In the genomic region with DNA sequence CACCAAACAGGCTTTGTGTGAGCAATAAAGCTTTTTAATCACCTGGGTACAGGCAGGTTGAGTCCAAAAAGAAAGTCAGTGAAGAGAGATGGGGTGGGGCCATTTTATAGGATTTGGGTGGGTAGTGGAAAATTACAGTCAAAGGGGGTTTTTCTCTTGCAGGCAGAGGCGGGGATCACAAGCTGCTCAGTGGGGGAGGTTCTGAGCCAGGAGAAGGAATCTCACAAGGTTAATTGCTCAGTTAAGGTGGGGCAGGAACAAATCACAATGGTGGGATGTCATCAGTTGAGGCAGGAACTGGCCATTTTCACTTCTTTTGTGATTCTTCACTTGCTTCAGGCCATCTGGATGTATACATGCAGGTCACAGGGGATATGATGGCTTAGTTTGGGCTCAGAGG, we compare ENCODE assay signal across 2 cellular contexts.
A peak's percentile ranks its signal among the peaks of the same experiment; 100 is the strongest.
DNase-seq lines count a peak whose midpoint lies in the region; TF ChIP-seq lines count a peak whose summit lies in the region.
"Not testable (repeated sequence)": the region's sequence is repeated elsewhere in the genome, so short reads cannot be mapped to it uniquely, and the experiment has no call there.

No MANE protein-coding gene starts in this region.

- not testable (repeated sequence) for H2BK120ac ChIP-seq in mesendoderm (ENCODE audit: low read depth, low read length)

- H3K23ac ChIP-seq in mesendoderm (ENCODE audit: low read length): not testable (repeated sequence)

- H3K36me3 Mint-ChIP-seq in endodermal cell (ENCODE audit: low read depth): not testable (repeated sequence)

- not testable (repeated sequence) for H3K4me3 ChIP-seq in endodermal cell (ENCODE audit: low read length); mesendoderm (ENCODE audit: low read length)

- DNase-seq in endodermal cell (peak; percentile 50), mesendoderm (peak; percentile 51)

- H3K36me3 ChIP-seq in endodermal cell (ENCODE audit: control insufficient read depth, insufficient read depth, low read length); mesendoderm (ENCODE audit: control insufficient read depth, insufficient read depth, low read length): not testable (repeated sequence)

- not testable (repeated sequence) for H3K79me1 ChIP-seq in mesendoderm (ENCODE audit: low read length)

- H3K56ac ChIP-seq in mesendoderm (ENCODE audit: low read length): not testable (repeated sequence)

- H3K4me2 ChIP-seq in mesendoderm (ENCODE audit: low read length): not testable (repeated sequence)

- H4K8ac ChIP-seq in mesendoderm (ENCODE audit: low read depth, low read length): not testable (repeated sequence)

- not testable (repeated sequence) for H2BK15ac ChIP-seq in mesendoderm (replicated peaks; ENCODE audit: low read depth)

- peaks cover 23% of the 10 kb centered on the region for H3K9me3 ChIP-seq in endodermal cell (ENCODE audit: control insufficient read depth, low read length)

- H3K18ac ChIP-seq in mesendoderm (ENCODE audit: low read length): not testable (repeated sequence)

- not testable (repeated sequence) for H3K27me3 ChIP-seq in endodermal cell (ENCODE audit: control insufficient read depth, insufficient read depth, low read length, poor library complexity, severe bottlenecking); mesendoderm (ENCODE audit: insufficient read depth, low read length, poor library complexity)

- H3K9me3 Mint-ChIP-seq in endodermal cell: not testable (repeated sequence)

- H3K79me2 ChIP-seq in mesendoderm (ENCODE audit: control insufficient read depth, insufficient read depth, low read length): not testable (repeated sequence)

- H3K27ac ChIP-seq in endodermal cell (ENCODE audit: low read depth, low read length); mesendoderm (ENCODE audit: low read depth, low read length): not testable (repeated sequence)

- H2AK5ac ChIP-seq in mesendoderm (ENCODE audit: low read length): not testable (repeated sequence)

- not testable (repeated sequence) for H3K4me1 ChIP-seq in endodermal cell (ENCODE audit: control insufficient read depth, insufficient read depth, low read length); mesendoderm (ENCODE audit: control insufficient read depth, low read depth, low read length)

- not testable (repeated sequence) for H3K27me3 Mint-ChIP-seq in endodermal cell (ENCODE audit: insufficient read depth)

- not testable (repeated sequence) for TF ChIP-seq CTCF in endodermal cell (conservative IDR thresholded peaks at IDR 0.05)

- H2BK5ac ChIP-seq in mesendoderm (ENCODE audit: low read length): not testable (repeated sequence)

- H3K27ac Mint-ChIP-seq in endodermal cell: not testable (repeated sequence)

- 86 to 95% methylated on average over 1 of the region's 1 CpG for whole genome bisulfite sequencing in endodermal cell (ENCODE audit: insufficient coverage in 1 of 2, insufficient read length in 1 of 2), 2 experiments
- no CpG with 5 or more reads among the region's 1 CpG for WGBS in mesendoderm (ENCODE audit: extremely low coverage, insufficient coverage, low lambda C conversion rate)

- not testable (repeated sequence) for H3K4ac ChIP-seq in mesendoderm (ENCODE audit: low read depth, low read length)

- H3K4me1 Mint-ChIP-seq in endodermal cell: not testable (repeated sequence)

- H3K9ac ChIP-seq in endodermal cell (ENCODE audit: extremely low read depth, low read length, poor library complexity, severe bottlenecking); mesendoderm (ENCODE audit: low read length): not testable (repeated sequence)

- H4K5ac ChIP-seq in mesendoderm (ENCODE audit: low read length): not testable (repeated sequence)

- not testable (repeated sequence) for H3K4me3 Mint-ChIP-seq in endodermal cell
